ENCODE assay signal across 13 cellular contexts in genomic region chr19:38737921-38738731, GRCh38. TPM values are rescaled to one million over a fixed set of nuclear protein-coding genes. Genes with fewer than 3 reads are reported as not detected.
DNase-seq lines count a peak whose midpoint lies in the region; ATAC-seq and TF ChIP-seq lines count a peak whose summit lies in the region.
"Had no signal": no experiment of that assay in that cellular context is flagged by ENCODE, and none has a peak within 500 bp of the region (broad histone marks: within the 10 kb centered on the region; RNA-seq: fewer than 3 reads in every experiment).

No MANE protein-coding gene starts in this region.

- H3K36me3 Mint-ChIP-seq in activated T-cell treated with anti-CD3 and anti-CD28 coated beads, Interleukin-2, amount 50 U/mL, for 72 hours (ENCODE audit: insufficient read depth in 2 of 2), result no peaks in the 10 kb centered on the region
- H3K36me3 Mint-ChIP-seq in T-helper 17 cell (ENCODE audit: low read depth), result peaks cover 3% of the 10 kb centered on the region
- no peaks in the 10 kb centered on the region for H3K36me3 Mint-ChIP-seq in immature natural killer cell
- H3K36me3 Mint-ChIP-seq in stimulated activated naive B cell treated with anti-CD40 and anti-IgM and Interleukin-4, amounts not matched to agents 10 μg/mL and 1 μg/mL and 100 μg/mL, for 72 hours, result peaks cover 0 to 4% of the 10 kb centered on the region in 2 donors

- TF ChIP-seq CTCF in hepatocyte (IDR thresholded peaks at IDR 0.05; ENCODE audit: poor library complexity), result no peak

- peaks cover 33% of the 10 kb centered on the region for H3K4me1 Mint-ChIP-seq in activated T-cell treated with anti-CD3 and anti-CD28 coated beads, Interleukin-2, amount 50 U/mL, for 72 hours (ENCODE audit: low read depth)
- H3K4me1 Mint-ChIP-seq in T-helper 17 cell, result peaks cover 30% of the 10 kb centered on the region
- peaks cover 46 to 53% of the 10 kb centered on the region in 2 donors for H3K4me1 Mint-ChIP-seq in immature natural killer cell
- H3K4me1 Mint-ChIP-seq in stimulated activated naive B cell treated with anti-CD40 and anti-IgM and Interleukin-4, amounts not matched to agents 10 μg/mL and 1 μg/mL and 100 μg/mL, for 72 hours, result peaks cover 23 to 45% of the 10 kb centered on the region in 2 donors

- H3K4me2 ChIP-seq in hepatocyte, result no peak overlapping the region

- H3K9me3 ChIP-seq in T-helper 17 cell (ENCODE audit: control insufficient read depth, low read length, poor library complexity, severe bottlenecking), result no peaks in the 10 kb centered on the region
- no peaks in the 10 kb centered on the region for H3K9me3 ChIP-seq in hepatocyte (ENCODE audit: low read depth)
- H3K9me3 ChIP-seq: colonic mucosa, tibial nerve had no signal

- H3K9me3 Mint-ChIP-seq in activated T-cell treated with anti-CD3 and anti-CD28 coated beads, Interleukin-2, amount 50 U/mL, for 72 hours, result no peaks in the 10 kb centered on the region
- peaks cover 0 to 2% (median 0%) of the 10 kb centered on the region in 6 donors for H3K9me3 Mint-ChIP-seq in immature natural killer cell
- H3K9me3 Mint-ChIP-seq in stimulated activated naive B cell treated with anti-CD40 and anti-IgM and Interleukin-4, amounts not matched to agents 10 μg/mL and 1 μg/mL and 100 μg/mL, for 72 hours, result no peaks in the 10 kb centered on the region

- H3K4me1 ChIP-seq in hepatocyte (ENCODE audit: insufficient read depth), result peaks cover 5% of the 10 kb centered on the region
- H3K4me1 ChIP-seq: colonic mucosa had no signal

- WGBS in hepatocyte (ENCODE audit: low lambda C conversion rate, missing lambda C conversion rate), result 93% methylated on average over 20 of the region's 21 CpGs

- no peaks in the 10 kb centered on the region for H4K20me1 ChIP-seq in hepatocyte (ENCODE audit: insufficient read depth, poor library complexity, severe bottlenecking)

- peak overlapping the region; percentile 7 for H3K27ac Mint-ChIP-seq in activated T-cell treated with anti-CD3 and anti-CD28 coated beads, Interleukin-2, amount 50 U/mL, for 72 hours
- H3K27ac Mint-ChIP-seq in T-helper 17 cell, result peak overlapping the region; percentile 49
- peak overlapping the region; percentile 46 to 77 (median 64) for H3K27ac Mint-ChIP-seq in immature natural killer cell
- peak overlapping the region; percentile 72 for H3K27ac Mint-ChIP-seq in stimulated activated naive B cell treated with anti-CD40 and anti-IgM and Interleukin-4, amounts not matched to agents 10 μg/mL and 1 μg/mL and 100 μg/mL, for 72 hours

- H3K4me3 Mint-ChIP-seq in activated T-cell treated with anti-CD3 and anti-CD28 coated beads, Interleukin-2, amount 50 U/mL, for 72 hours, result peak overlapping the region; percentile 66 to 70
- H3K4me3 Mint-ChIP-seq in T-helper 17 cell (peak overlapping the region; percentile 89), immature natural killer cell (peak overlapping the region; percentile 33 to 75 (median 66))
- H3K4me3 Mint-ChIP-seq in stimulated activated naive B cell treated with anti-CD40 and anti-IgM and Interleukin-4, amounts not matched to agents 10 μg/mL and 1 μg/mL and 100 μg/mL, for 72 hours, result peak overlapping the region; percentile 71 to 85

- H2AFZ ChIP-seq in hepatocyte, result no peak overlapping the region

- H3K4me3 ChIP-seq in hepatocyte, result no peak overlapping the region
- H3K4me3 ChIP-seq: colonic mucosa, tibial nerve had no signal

- no peaks in the 10 kb centered on the region for H3K36me3 ChIP-seq in hepatocyte (replicated peaks; ENCODE audit: insufficient read depth, low read depth)
- H3K36me3 ChIP-seq: colonic mucosa, tibial nerve had no signal

- no peak for DNase-seq in activated T-cell treated with anti-CD3 and anti-CD28 coated beads, Interleukin-2, amount 50 U/mL, for 72 hours
- no peak for DNase-seq in activated T-cell treated with anti-CD3 and anti-CD28 coated beads, Interleukin-2, amount 50 U/mL, for 48 hours
- DNase-seq in T-helper 17 cell, result no peak
- no peak for DNase-seq in immature natural killer cell
- no peak for DNase-seq in stimulated activated naive B cell treated with anti-CD40 and anti-IgM and Interleukin-4, amounts not matched to agents 10 μg/mL and 1 μg/mL and 100 μg/mL, for 72 hours
- no peak for DNase-seq in hepatocyte (ENCODE audit: low spot score)
- DNase-seq in OCI-M2 (lab: John Stamatoyannopoulos, UW; ENCODE audit: unreplicated experiment), result no peak
- DNase-seq: colonic mucosa, GDM1, NCI-H510A, RPMI8226 had no signal

- no peaks in the 10 kb centered on the region for H3K9me2 ChIP-seq in hepatocyte (replicated peaks; ENCODE audit: insufficient read depth)

- H3K79me2 ChIP-seq in hepatocyte, result no peaks in the 10 kb centered on the region

- H3K27me3 Mint-ChIP-seq in activated T-cell treated with anti-CD3 and anti-CD28 coated beads, Interleukin-2, amount 50 U/mL, for 72 hours (ENCODE audit: low read depth), result peaks cover 8% of the 10 kb centered on the region
- H3K27me3 Mint-ChIP-seq in T-helper 17 cell, result no peaks in the 10 kb centered on the region
- peaks cover 10 to 29% (median 14%) of the 10 kb centered on the region in 3 donors for H3K27me3 Mint-ChIP-seq in immature natural killer cell (ENCODE audit: low read depth in 3 of 3)
- H3K27me3 Mint-ChIP-seq in stimulated activated naive B cell treated with anti-CD40 and anti-IgM and Interleukin-4, amounts not matched to agents 10 μg/mL and 1 μg/mL and 100 μg/mL, for 72 hours, result no peaks in the 10 kb centered on the region

- H3K27ac ChIP-seq in hepatocyte, result no peak overlapping the region
- H3K27ac ChIP-seq: colonic mucosa had no signal

- H3K27me3 ChIP-seq in hepatocyte, result no peaks in the 10 kb centered on the region
- H3K27me3 ChIP-seq: colonic mucosa, tibial nerve had no signal

- no peak for ATAC-seq in activated T-cell treated with anti-CD3 and anti-CD28 coated beads, Interleukin-2, amount 50 U/mL, for 72 hours (replicated peaks in 1 of 2)
- ATAC-seq in T-helper 17 cell, result no peak
- ATAC-seq in stimulated activated naive B cell treated with anti-CD40 and anti-IgM and Interleukin-4, amounts not matched to agents 10 μg/mL and 1 μg/mL and 100 μg/mL, for 72 hours (replicated peaks), result no peak
- ATAC-seq in HG02798 (IDR thresholded peaks at IDR 0.05; ENCODE audit: poor library complexity, unreplicated experiment), result no peak

RNA-seq across cellular contexts. Expression of gene CAPN12, which starts 6.1 kb away (rescaled TPM):
- 10 to 100 TPM in 1 of 2 donors, 1 to 10 TPM in 1; 8.3 to 15.2 TPM for total RNA-seq in activated T-cell treated with anti-CD3 and anti-CD28 coated beads, Interleukin-2, amount 50 U/mL, for 72 hours
- total RNA-seq in T-helper 17 cell, result 1 to 10 TPM; 6.8 to 9.0 TPM
- polyA plus RNA-seq in immature natural killer cell, result 10 to 100 TPM; 25.7 to 72.8 (median 55.1) TPM
- 12.5 and 26.6 TPM in 2 replicates for total RNA-seq in hepatocyte
- polyA plus RNA-seq in hepatocyte, result 24.3 and 38.9 TPM in 2 replicates

RNA-seq across cellular contexts. Expression of gene LGALS7, which starts 35.2 kb away (rescaled TPM):
- total RNA-seq in activated T-cell treated with anti-CD3 and anti-CD28 coated beads, Interleukin-2, amount 50 U/mL, for 72 hours, result not detected
- total RNA-seq in T-helper 17 cell, result not detected
- not detected for polyA plus RNA-seq in immature natural killer cell
- total RNA-seq in hepatocyte, result not detected in 2 replicates
- 1.2 TPM in 2 replicates for polyA plus RNA-seq in hepatocyte
- total RNA-seq: colonic mucosa, tibial nerve had no signal

RNA-seq across cellular contexts. Expression of gene LGALS7B, which starts 50.9 kb away (rescaled TPM):
- total RNA-seq in activated T-cell treated with anti-CD3 and anti-CD28 coated beads, Interleukin-2, amount 50 U/mL, for 72 hours, result not detected
- total RNA-seq in T-helper 17 cell (not detected), hepatocyte (0.64 TPM in 1 of 2 replicates, not detected in the other)
- polyA plus RNA-seq in immature natural killer cell (not detected), hepatocyte (0.72 TPM in 1 of 2 replicates, not detected in the other)
- total RNA-seq: colonic mucosa, tibial nerve had no signal

Comparison
In these comparisons a context has a peak if more than half of its experiments do, and no peak if none do; other contexts are left out.
1. H3K27ac Mint-ChIP-seq: peak in every context shown above with its lines; median percentile 72 in stimulated activated naive B cell treated with anti-CD40 and anti-IgM and Interleukin-4, amounts not matched to agents 10 μg/mL and 1 μg/mL and 100 μg/mL, for 72 hours; 64 in immature natural killer cell; 49 in T-helper 17 cell; 7 in activated T-cell treated with anti-CD3 and anti-CD28 coated beads, Interleukin-2, amount 50 U/mL, for 72 hours.